Comparison of ENCODE assay signal across 11 cellular contexts in genomic region chr7:25359471-25360059, GRCh38.
DNase-seq lines count a peak whose midpoint lies in the region; ATAC-seq and TF ChIP-seq lines count a peak whose summit lies in the region.
"Had no signal": no experiment of that assay in that cellular context is flagged by ENCODE, and none has a peak within 500 bp of the region (broad histone marks: within the 10 kb centered on the region; RNA-seq: fewer than 3 reads in every experiment).

No MANE protein-coding gene starts in this region.

- H3K4me3 Mint-ChIP-seq in glutamatergic neuron (ENCODE audit: unreplicated experiment) = peak overlapping the region; percentile 3

- intact Hi-C loops in sciatic nerve (cut with DNase I) = no loop called here

- no peak for TF ChIP-seq CTCF in glutamatergic neuron (IDR thresholded peaks at IDR 0.05; ENCODE audit: partially characterized antibody, unreplicated experiment)

- H3K27me3 Mint-ChIP-seq in glutamatergic neuron (ENCODE audit: unreplicated experiment) = no peaks in the 10 kb centered on the region

- peak; percentile 91 for DNase-seq in NCI-H1105 (lab: John Stamatoyannopoulos, UW)
- DNase-seq in NCI-H526 treated with DMSO at 0.1 percent for 48 hours (lab: John Stamatoyannopoulos, UW) = peak; percentile 47
- DNase-seq in glutamatergic neuron = no peak
- DNase-seq in sciatic nerve (ENCODE audit: low spot score) = no peak
- DNase-seq in SK-N-DZ (ENCODE audit: low spot score) = no peak
- DNase-seq in cerebellar nuclear complex (lab: John Stamatoyannopoulos, UW) = no peak
- no peak for DNase-seq in hepatic stellate cell (ENCODE audit: low spot score)
- DNase-seq: aorta; stimulated activated CD4-positive, alpha-beta T cell treated with anti-CD3 and anti-CD28 coated beads, Interleukin-1b, Interleukin-23, amount 100 ng/mL, for 48 hours; T-helper 1 cell had no signal

- peak; percentile 57 for ATAC-seq in sciatic nerve
- no peak for ATAC-seq in HG03469 (IDR thresholded peaks at IDR 0.05; ENCODE audit: unreplicated experiment)

- H3K36me3 Mint-ChIP-seq in glutamatergic neuron (ENCODE audit: unreplicated experiment) = no peaks in the 10 kb centered on the region

- peak overlapping the region; percentile 40 for H3K27ac Mint-ChIP-seq in glutamatergic neuron (ENCODE audit: unreplicated experiment)

- H3K4me1 Mint-ChIP-seq in glutamatergic neuron (ENCODE audit: low read depth, unreplicated experiment) = peaks cover 11% of the 10 kb centered on the region

- no peaks in the 10 kb centered on the region for H3K9me3 Mint-ChIP-seq in glutamatergic neuron (ENCODE audit: unreplicated experiment)

Comparison
In these comparisons a context has a peak if more than half of its experiments do, and no peak if none do; other contexts are left out.
1. DNase-seq: peak in NCI-H1105 (single experiment) and NCI-H526 treated with DMSO at 0.1 percent for 48 hours (single experiment); none in glutamatergic neuron (single experiment), sciatic nerve (single experiment), SK-N-DZ (single experiment), cerebellar nuclear complex (0 of 2) and hepatic stellate cell (single experiment).